In genomic region chr19:5686647-5687359, GRCh38 we compare ENCODE assay signal across 8 cellular contexts. TPM values are rescaled to one million over a fixed set of nuclear protein-coding genes. Genes with fewer than 3 reads are reported as not detected.
DNase-seq lines count a peak whose midpoint lies in the region; ATAC-seq, FAIRE-seq and TF ChIP-seq lines count a peak whose summit lies in the region.

No MANE protein-coding gene starts in this region.

- no peaks in the 10 kb centered on the region for H3K27me3 Mint-ChIP-seq in T-cell

- H3K4me1 ChIP-seq in right cardiac atrium (ENCODE audit: control insufficient read depth, insufficient read depth, low read length) (peaks cover under 1% of the 10 kb centered on the region), psoas muscle (peaks cover 10% of the 10 kb centered on the region)

- ATAC-seq in HG02571 (IDR thresholded peaks at IDR 0.05; ENCODE audit: unreplicated experiment) (peak; percentile 42), T-cell (replicated peaks in 1 of 4) (peak; percentile 60 to 68 (median 65)), right cardiac atrium (peak; percentile 86 to 88), psoas muscle (peak; percentile 81 to 86 (median 84))

- H3K4me3 Mint-ChIP-seq in T-cell: peak overlapping the region; percentile 78 to 79 (median 79)

- H3K27ac Mint-ChIP-seq in T-cell: peak overlapping the region; percentile 80 to 88

- H3K4me3 ChIP-seq in right cardiac atrium (ENCODE audit: low read length) (peak overlapping the region; percentile 45), psoas muscle (peak overlapping the region; percentile 76)

- H3K27me3 ChIP-seq in right cardiac atrium (ENCODE audit: control insufficient read depth, insufficient read depth) (no peaks in the 10 kb centered on the region), psoas muscle (ENCODE audit: insufficient read depth in 3 of 3, low read length in 2 of 3) (no peaks in the 10 kb centered on the region)

- no peaks in the 10 kb centered on the region for H3K9me3 Mint-ChIP-seq in T-cell

- H3K9me3 ChIP-seq in right cardiac atrium (ENCODE audit: control insufficient read depth, low read length): no peaks in the 10 kb centered on the region
- H3K9me3 ChIP-seq in psoas muscle: no peaks in the 10 kb centered on the region

- peaks cover 2 to 3% of the 10 kb centered on the region in 2 donors for H3K36me3 ChIP-seq in psoas muscle (ENCODE audit: insufficient read depth in 1 of 2, low read depth in 1 of 2)

- no peaks in the 10 kb centered on the region for H3K36me3 Mint-ChIP-seq in T-cell

- FAIRE-seq in urothelium cell line (lab: Jason Lieb, UNC): no peak

- CTCF ChIA-PET in T-cell (lab: Charles Lee): interaction anchor here (0.6 to 1.4 kb wide), 8 partner anchors 21 to 1642 kb away, joined by 3 to 9 read pairs (median 3); partner anchors contain the start of genes CATSPERD (in 1 of the 2), LONP1 (in 1 of the 2) and SAFB2 (in 1 of the 2)

- intact Hi-C loops in right cardiac atrium (cut with DNase I): no loop called here
- intact Hi-C loops in psoas muscle (cut with DNase I): loop anchor here in 1 of 2 donors (10.0 kb wide), 2 partner anchors 62 to 688 kb away; partner anchors contain the start of genes ALKBH7, PSPN, SAFB and SAFB2

- H3K4me1 Mint-ChIP-seq in T-cell: peaks cover 24 to 39% (median 34%) of the 10 kb centered on the region in 3 donors

- TF ChIP-seq CTCF in psoas muscle (IDR thresholded peaks at IDR 0.05): peak; percentile 71

- DNase-seq in GM04504 (ENCODE audit: low read depth): peak; percentile 81
- DNase-seq in NCI-H1092 treated with DMSO at 0.1 percent for 48 hours (lab: John Stamatoyannopoulos, UW): peak; percentile 91
- DNase-seq in T-cell: peak; percentile 70 to 96 (median 82)
- peak; percentile 84 for DNase-seq in amniotic stem cell (lab: John Stamatoyannopoulos, UW)
- DNase-seq in right cardiac atrium: peak; percentile 100
- DNase-seq in psoas muscle: peak; percentile 99
- DNase-seq in urothelium cell line (ENCODE audit: low spot score): peak; percentile 84

- H3K27ac ChIP-seq in right cardiac atrium (ENCODE audit: low read length): peak overlapping the region; percentile 22
- peak overlapping the region; percentile 91 for H3K27ac ChIP-seq in psoas muscle

- 1% methylated on average over 59 of the region's 59 CpGs for WGBS in right cardiac atrium
- WGBS in psoas muscle, 3 donors: 1% methylated on average over 44 to 59 of the region's 59 CpGs

- POLR2A ChIA-PET in T-cell (lab: Charles Lee): interaction anchor here in 1 of 2 donors (0.6 kb wide), 1 partner anchor 64 kb away, joined by 3 read pairs; the partner anchor contains the start of genes SAFB and SAFB2

RNA-seq across cellular contexts. Expression of gene RPL36, which starts 3.3 kb away (rescaled TPM):
- total RNA-seq in T-cell (1,000 to 10,000 TPM; 1,208 to 1,613 (median 1,528) TPM), right cardiac atrium (100 to 1,000 TPM; 451 to 525 (median 478) TPM), psoas muscle (100 to 1,000 TPM; 440 to 572 (median 473) TPM)
- polyA plus RNA-seq in right cardiac atrium (727 TPM), psoas muscle (100 to 1,000 TPM; 647 to 814 (median 648) TPM)

RNA-seq across cellular contexts. Expression of gene HSD11B1L, which starts 6.0 kb away (rescaled TPM):
- total RNA-seq in T-cell (1 to 10 TPM; 3.2 to 6.1 (median 4.4) TPM), right cardiac atrium (1 to 10 TPM; 4.3 to 7.1 (median 6.8) TPM), psoas muscle (1 to 10 TPM; 4.5 to 6.2 (median 4.6) TPM)
- polyA plus RNA-seq in right cardiac atrium (9.8 TPM), psoas muscle (10 to 100 TPM in 2 of 3 donors, 1 to 10 TPM in 1; 4.7 to 15.6 (median 11.7) TPM)

RNA-seq across cellular contexts. Expression of gene MICOS13, which starts 6.5 kb away (rescaled TPM):
- total RNA-seq in T-cell: 10 to 100 TPM; 29.3 to 64.5 (median 57.0) TPM
- 100 to 1,000 TPM; 132 to 175 (median 149) TPM for total RNA-seq in right cardiac atrium
- polyA plus RNA-seq in right cardiac atrium: 296 TPM
- 100 to 1,000 TPM; 103 to 133 (median 119) TPM for total RNA-seq in psoas muscle
- polyA plus RNA-seq in psoas muscle: 100 to 1,000 TPM; 138 to 245 (median 234) TPM

RNA-seq across cellular contexts. Expression of gene LONP1, which starts 33.1 kb away (rescaled TPM):
- total RNA-seq in T-cell: 10 to 100 TPM; 70.0 to 83.9 (median 81.8) TPM
- total RNA-seq in right cardiac atrium: 10 to 100 TPM; 55.4 to 66.2 (median 59.3) TPM
- 60.3 TPM for polyA plus RNA-seq in right cardiac atrium
- 10 to 100 TPM; 61.0 to 97.1 (median 73.8) TPM for total RNA-seq in psoas muscle
- 100 to 1,000 TPM in 1 of 3 donors, 10 to 100 TPM in 2; 58.6 to 127 (median 83.3) TPM for polyA plus RNA-seq in psoas muscle

RNA-seq across cellular contexts. Expression of gene CATSPERD, which starts 33.6 kb away (rescaled TPM):
- not detected for total RNA-seq in T-cell
- total RNA-seq in right cardiac atrium: not detected
- not detected for polyA plus RNA-seq in right cardiac atrium
- not detected for total RNA-seq in psoas muscle
- not detected for polyA plus RNA-seq in psoas muscle

Comparison
In these comparisons a context has a peak if more than half of its experiments do, and no peak if none do; other contexts are left out.
1. Peak in every context shown above with its lines: DNase-seq, ATAC-seq, H3K4me3 ChIP-seq and H3K27ac ChIP-seq.